13 cellular contexts compared by ENCODE assay signal in genomic region chr13:77514336-77514726, GRCh38. TPM values are rescaled to one million over a fixed set of nuclear protein-coding genes. Genes with fewer than 3 reads are reported as not detected.
DNase-seq lines count a peak whose midpoint lies in the region; ATAC-seq and FAIRE-seq lines count a peak whose summit lies in the region.
"Had no signal": no experiment of that assay in that cellular context is flagged by ENCODE, and none has a peak within 500 bp of the region (broad histone marks: within the 10 kb centered on the region; RNA-seq: fewer than 3 reads in every experiment).

No MANE protein-coding gene starts in this region.

- H3K27ac Mint-ChIP-seq in activated T-helper 17 cell treated with anti-CD3 and anti-CD28 coated beads, Interleukin-2, amount 50 U/mL, for 72 hours, result no peak overlapping the region
- H3K27ac Mint-ChIP-seq: T-helper 2 cell treated with Interferon-gamma antibody and Interleukin-4, amounts not matched to agents 5 μg/mL and 100 μg/mL, for 36 hours had no signal

- no peaks in the 10 kb centered on the region for H3K36me3 Mint-ChIP-seq in activated T-helper 17 cell treated with anti-CD3 and anti-CD28 coated beads, Interleukin-2, amount 50 U/mL, for 72 hours (ENCODE audit: low read depth)

- no peak overlapping the region for H3K4me3 Mint-ChIP-seq in activated T-helper 17 cell treated with anti-CD3 and anti-CD28 coated beads, Interleukin-2, amount 50 U/mL, for 72 hours
- H3K4me3 Mint-ChIP-seq: T-helper 2 cell treated with Interferon-gamma antibody and Interleukin-4, amounts not matched to agents 5 μg/mL and 100 μg/mL, for 36 hours had no signal

- peaks cover 4% of the 10 kb centered on the region for H3K4me1 Mint-ChIP-seq in activated T-helper 17 cell treated with anti-CD3 and anti-CD28 coated beads, Interleukin-2, amount 50 U/mL, for 72 hours

- H3K27me3 Mint-ChIP-seq in activated T-helper 17 cell treated with anti-CD3 and anti-CD28 coated beads, Interleukin-2, amount 50 U/mL, for 72 hours, result peaks cover 4% of the 10 kb centered on the region

- ATAC-seq in HG02588 (IDR thresholded peaks at IDR 0.05; ENCODE audit: unreplicated experiment) (peak; percentile 88), HG03175 (IDR thresholded peaks at IDR 0.05; ENCODE audit: unreplicated experiment) (peak; percentile 85)
- no peak for ATAC-seq in activated T-helper 17 cell treated with anti-CD3 and anti-CD28 coated beads, Interleukin-2, amount 50 U/mL, for 72 hours (replicated peaks)
- ATAC-seq: left cardiac atrium had no signal

- no peaks in the 10 kb centered on the region for H3K9me3 Mint-ChIP-seq in activated T-helper 17 cell treated with anti-CD3 and anti-CD28 coated beads, Interleukin-2, amount 50 U/mL, for 72 hours
- H3K9me3 Mint-ChIP-seq: T-helper 2 cell treated with Interferon-gamma antibody and Interleukin-4, amounts not matched to agents 5 μg/mL and 100 μg/mL, for 36 hours had no signal

- DNase-seq in NCI-H2171 treated with DMSO at 0.1 percent for 48 hours (lab: John Stamatoyannopoulos, UW) (peak; percentile 13), NCI-H2171 (lab: John Stamatoyannopoulos, UW) (no peak), Kasumi-1 (lab: John Stamatoyannopoulos, UW) (no peak), RCC 7860 (ENCODE audit: low spot score) (no peak), islet precursor cell (no peak)
- DNase-seq: foreskin fibroblast; left cardiac atrium; NCI-H2029; stimulated activated CD4-positive, alpha-beta T cell treated with anti-CD3 and anti-CD28 coated beads, Interleukin-12 subunit alpha, Interleukin-12 subunit beta, amount 100 ng/mL, for 4 hours had no signal

- no peak for FAIRE-seq in RCC 7860 (lab: Jason Lieb, UNC)

RNA-seq across cellular contexts. Expression of gene SCEL, which starts 21.2 kb away (rescaled TPM):
- not detected for total RNA-seq in activated T-helper 17 cell treated with anti-CD3 and anti-CD28 coated beads, Interleukin-2, amount 50 U/mL, for 72 hours
